ENCODE assay signal across 22 cellular contexts in the genomic region with DNA sequence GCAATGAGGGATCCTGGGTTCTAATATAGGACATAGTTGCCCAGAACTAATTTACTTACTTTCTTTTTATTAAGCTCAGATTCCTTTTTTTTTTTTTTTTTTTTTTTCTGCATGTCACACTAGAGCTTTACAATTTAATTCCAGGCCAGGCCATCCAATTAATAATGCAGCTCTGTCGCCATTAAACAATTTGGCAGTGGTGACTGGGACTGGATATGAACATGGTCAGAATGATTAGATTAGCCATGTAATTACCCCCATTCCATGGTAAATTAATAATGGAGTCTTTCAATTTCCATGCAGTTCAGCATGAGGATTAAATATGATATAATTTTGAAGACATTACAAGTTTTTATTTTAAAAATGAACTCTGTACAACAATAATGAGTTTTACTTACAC.
A peak's percentile ranks its signal among the peaks of the same experiment; 100 is the strongest.
DNase-seq lines count a peak whose midpoint lies in the region; ATAC-seq and TF ChIP-seq lines count a peak whose summit lies in the region.
"Had no signal": no experiment of that assay in that cellular context is flagged by ENCODE, and none has a peak within 500 bp of the region (broad histone marks: within the 10 kb centered on the region; RNA-seq: fewer than 3 reads in every experiment).

No MANE protein-coding gene starts in this region.

- WGBS in SK-N-SH (ENCODE audit: low lambda C conversion rate): 65% methylated on average over 1 of the region's 1 CpG

- no peaks in the 10 kb centered on the region for H3F3A ChIP-seq in SK-N-SH (replicated peaks; ENCODE audit: insufficient read depth)

- H3K27me3 ChIP-seq in SK-N-SH (ENCODE audit: insufficient read depth): no peaks in the 10 kb centered on the region
- H3K27me3 ChIP-seq: BLaER1 had no signal

- peaks cover 0 to 10% of the 10 kb centered on the region in 2 experiments; a peak in 2 of 4 replicates for H3K4me1 ChIP-seq in SK-N-SH (ENCODE audit: control insufficient read depth in 1 of 2, insufficient read depth in 2 of 2, low read depth in 1 of 2, low read length in 1 of 2)
- H3K4me1 ChIP-seq: A549 had no signal

- H3K4me2 ChIP-seq in SK-N-SH: no peak overlapping the region
- H3K4me2 ChIP-seq: A549, BLaER1 had no signal

- TF ChIP-seq CTCF in SK-N-SH (IDR thresholded peaks at IDR 0.05): no peak

- H3K9me3 ChIP-seq in SK-N-SH (no peaks in the 10 kb centered on the region), SK-N-MC (ENCODE audit: low read depth, low read length) (no peaks in the 10 kb centered on the region)
- H3K9me3 ChIP-seq: A549, BLaER1 had no signal

- TF ChIP-seq RAD21 in SK-N-SH (IDR thresholded peaks at IDR 0.05; ENCODE audit: low read length): no peak

- H3K4me3 ChIP-seq in SK-N-SH (ENCODE audit: low read depth in 2 of 2, low read length in 1 of 2) (no peak overlapping the region), SK-N-MC (peak overlapping the region; percentile 51)
- H3K4me3 ChIP-seq: A549, BLaER1, GM12878 had no signal

- no peaks in the 10 kb centered on the region for H3K79me2 ChIP-seq in SK-N-SH (ENCODE audit: insufficient read depth)

- H3K9ac ChIP-seq in SK-N-SH: no peak overlapping the region
- no peak overlapping the region for H3K9ac ChIP-seq in SK-N-MC (ENCODE audit: insufficient read length)
- H3K9ac ChIP-seq: BLaER1 had no signal

- TF ChIP-seq EP300 in SK-N-SH (IDR thresholded peaks at IDR 0.05; ENCODE audit: borderline replicate concordance in 1 of 2, low read depth in 1 of 2, low read length in 1 of 2): peak in 1 of 2 experiments; percentile 74; a peak in 2 of 4 replicates

- ATAC-seq in SK-N-SH treated with all-trans-retinoic acid at 6 μM for 48 hours: no peak
- no peak for ATAC-seq in HG02588 (IDR thresholded peaks at IDR 0.05; ENCODE audit: unreplicated experiment)
- ATAC-seq: A549, GM12878 had no signal

- peak overlapping the region in 1 of 2 experiments; percentile 73; a peak in 1 of 4 replicates for H3K27ac ChIP-seq in SK-N-SH (ENCODE audit: low read depth in 2 of 2, low read length in 1 of 2)
- peak overlapping the region; percentile 67 for H3K27ac ChIP-seq in SK-N-MC
- H3K27ac ChIP-seq: 22Rv1, A549, BLaER1 had no signal

- DNase-seq in SK-N-SH (no peak), SK-N-MC (ENCODE audit: low read depth, low spot score) (no peak)
- DNase-seq in activated naive CD4-positive, alpha-beta T cell treated with Interleukin-2 at 50 U/mL for 16 hours: no peak
- DNase-seq: AML-193; C1 segment of cervical spinal cord; CD4-positive, alpha-beta memory T cell; CD4-positive, CD25-positive, alpha-beta regulatory T cell; CD8-positive, alpha-beta memory T cell; COR-L47; DMS 273 treated with DMSO at 0.1 percent for 48 hours; DMS153; DMS53; DMS79; DND-41; EL; GDM1 had no signal

- POLR2A ChIA-PET in SK-N-SH (lab: Yijun Ruan, JAX): no interaction called here

- peaks cover 8 to 9% of the 10 kb centered on the region in 2 experiments for H3K36me3 ChIP-seq in SK-N-SH (replicated peaks in 1 of 2; ENCODE audit: control insufficient read depth in 1 of 2, insufficient read depth in 2 of 2, low read length in 1 of 2)
- no peaks in the 10 kb centered on the region for H3K36me3 ChIP-seq in SK-N-MC (ENCODE audit: insufficient read depth, low read length)
- H3K36me3 ChIP-seq: BLaER1 had no signal

- H3K9me2 ChIP-seq in SK-N-SH: no peaks in the 10 kb centered on the region

- H4K20me1 ChIP-seq in SK-N-SH (ENCODE audit: insufficient read depth): no peaks in the 10 kb centered on the region
- H4K20me1 ChIP-seq: BLaER1 had no signal

- CTCF ChIA-PET in SK-N-SH (lab: Yijun Ruan, JAX): interaction anchor here (0.9 kb wide), 1 partner anchor 15 kb away, joined by 3 read pairs; no protein-coding TSS in a partner anchor

- H2AFZ ChIP-seq in SK-N-SH (ENCODE audit: low read depth): no peak overlapping the region

TF ChIP-seq in SK-N-SH treated with all-trans-retinoic acid at 6 μM for 48 hours, 23 proteins besides CTCF, POLR2A, EP300 and RAD21:
- TF ChIP-seq, protein P1, sequence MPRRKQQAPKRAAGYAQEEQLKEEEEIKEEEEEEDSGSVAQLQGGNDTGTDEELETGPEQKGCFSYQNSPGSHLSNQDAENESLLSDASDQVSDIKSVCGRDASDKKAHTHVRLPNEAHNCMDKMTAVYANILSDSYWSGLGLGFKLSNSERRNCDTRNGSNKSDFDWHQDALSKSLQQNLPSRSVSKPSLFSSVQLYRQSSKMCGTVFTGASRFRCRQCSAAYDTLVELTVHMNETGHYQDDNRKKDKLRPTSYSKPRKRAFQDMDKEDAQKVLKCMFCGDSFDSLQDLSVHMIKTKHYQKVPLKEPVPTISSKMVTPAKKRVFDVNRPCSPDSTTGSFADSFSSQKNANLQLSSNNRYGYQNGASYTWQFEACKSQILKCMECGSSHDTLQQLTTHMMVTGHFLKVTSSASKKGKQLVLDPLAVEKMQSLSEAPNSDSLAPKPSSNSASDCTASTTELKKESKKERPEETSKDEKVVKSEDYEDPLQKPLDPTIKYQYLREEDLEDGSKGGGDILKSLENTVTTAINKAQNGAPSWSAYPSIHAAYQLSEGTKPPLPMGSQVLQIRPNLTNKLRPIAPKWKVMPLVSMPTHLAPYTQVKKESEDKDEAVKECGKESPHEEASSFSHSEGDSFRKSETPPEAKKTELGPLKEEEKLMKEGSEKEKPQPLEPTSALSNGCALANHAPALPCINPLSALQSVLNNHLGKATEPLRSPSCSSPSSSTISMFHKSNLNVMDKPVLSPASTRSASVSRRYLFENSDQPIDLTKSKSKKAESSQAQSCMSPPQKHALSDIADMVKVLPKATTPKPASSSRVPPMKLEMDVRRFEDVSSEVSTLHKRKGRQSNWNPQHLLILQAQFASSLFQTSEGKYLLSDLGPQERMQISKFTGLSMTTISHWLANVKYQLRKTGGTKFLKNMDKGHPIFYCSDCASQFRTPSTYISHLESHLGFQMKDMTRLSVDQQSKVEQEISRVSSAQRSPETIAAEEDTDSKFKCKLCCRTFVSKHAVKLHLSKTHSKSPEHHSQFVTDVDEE (CRISPR knock-in tag; IDR thresholded peaks at IDR 0.05): peak; percentile 24; the same call in 1 of the 2 replicates
- TF ChIP-seq ISL1 (CRISPR knock-in tag; IDR thresholded peaks at IDR 0.05) (peak; percentile 60; the same call in 1 of the 2 replicates), TCF4 (CRISPR knock-in tag; IDR thresholded peaks at IDR 0.05; ENCODE audit: borderline replicate concordance) (peak; percentile 40; the same call in 1 of the 2 replicates)
- TF ChIP-seq, protein P2, sequence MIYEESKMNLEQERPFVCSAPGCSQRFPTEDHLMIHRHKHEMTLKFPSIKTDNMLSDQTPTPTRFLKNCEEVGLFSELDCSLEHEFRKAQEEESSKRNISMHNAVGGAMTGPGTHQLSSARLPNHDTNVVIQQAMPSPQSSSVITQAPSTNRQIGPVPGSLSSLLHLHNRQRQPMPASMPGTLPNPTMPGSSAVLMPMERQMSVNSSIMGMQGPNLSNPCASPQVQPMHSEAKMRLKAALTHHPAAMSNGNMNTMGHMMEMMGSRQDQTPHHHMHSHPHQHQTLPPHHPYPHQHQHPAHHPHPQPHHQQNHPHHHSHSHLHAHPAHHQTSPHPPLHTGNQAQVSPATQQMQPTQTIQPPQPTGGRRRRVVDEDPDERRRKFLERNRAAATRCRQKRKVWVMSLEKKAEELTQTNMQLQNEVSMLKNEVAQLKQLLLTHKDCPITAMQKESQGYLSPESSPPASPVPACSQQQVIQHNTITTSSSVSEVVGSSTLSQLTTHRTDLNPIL (CRISPR knock-in tag; IDR thresholded peaks at IDR 0.05; ENCODE audit: low read depth): no peak

TF ChIP-seq in SK-N-SH, 30 proteins besides CTCF, POLR2A, EP300 and RAD21:
- no peak for TF ChIP-seq SIN3A (IDR thresholded peaks at IDR 0.05; ENCODE audit: borderline replicate concordance, low read depth, low read length)
- TF ChIP-seq, protein P3, sequence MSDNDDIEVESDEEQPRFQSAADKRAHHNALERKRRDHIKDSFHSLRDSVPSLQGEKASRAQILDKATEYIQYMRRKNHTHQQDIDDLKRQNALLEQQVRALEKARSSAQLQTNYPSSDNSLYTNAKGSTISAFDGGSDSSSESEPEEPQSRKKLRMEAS (IDR thresholded peaks at IDR 0.05; ENCODE audit: low read depth): no peak
- TF ChIP-seq TCF12 (IDR thresholded peaks at IDR 0.05): no peak
